In the genomic region with DNA sequence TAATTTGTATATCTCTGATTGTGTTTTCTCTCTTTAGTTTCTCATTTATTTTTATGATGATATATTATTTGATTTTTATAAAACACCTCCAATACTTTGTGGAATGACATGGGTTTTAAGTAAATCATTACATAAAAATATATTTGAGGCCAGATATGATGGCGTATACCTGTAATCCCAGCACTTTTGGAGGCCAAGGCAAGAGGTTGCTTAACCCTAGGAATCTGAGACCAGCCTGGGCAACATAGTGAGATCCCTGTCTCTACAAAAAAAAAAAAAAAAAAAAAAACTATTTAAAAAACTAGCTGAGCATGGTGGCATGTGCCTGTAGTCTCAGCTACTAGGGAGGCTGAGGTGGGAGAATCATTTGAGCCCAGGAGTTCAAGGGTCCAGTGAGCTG, we compare ENCODE assay signal across 38 cellular contexts.
"Had no signal": no experiment of that assay in that cellular context is flagged by ENCODE, and none has a peak within 500 bp of the region (broad histone marks: within the 10 kb centered on the region; RNA-seq: fewer than 3 reads in every experiment).

No MANE protein-coding gene starts in this region.

- H3K9me3 ChIP-seq: adrenal gland, ascending aorta, body of pancreas, breast epithelium had no signal

- ATAC-seq: activated naive CD4-positive, alpha-beta T cell treated with anti-CD3 and anti-CD28 coated beads, Interleukin-2, amount 50 U/mL, for 72 hours; activated naive CD8-positive, alpha-beta T cell treated with anti-CD3 and anti-CD28 coated beads, Interleukin-2, amount 50 U/mL, for 24 hours; activated T-cell treated with anti-CD3 and anti-CD28 coated beads, Interleukin-2, amount 50 U/mL, for 4 hours; activated T-cell treated with anti-CD3 and anti-CD28 coated beads, Interleukin-2, amount 50 U/mL, for 72 hours; activated T-helper 17 cell treated with anti-CD3 and anti-CD28 coated beads, Interleukin-2, amount 50 U/mL, for 72 hours; body of pancreas had no signal

- H3K36me3 ChIP-seq: adrenal gland, ascending aorta, brain microvascular endothelial cell, breast epithelium, cardiac muscle cell had no signal

- H3K4me1 Mint-ChIP-seq: activated naive CD4-positive, alpha-beta T cell treated with anti-CD3 and anti-CD28 coated beads, Interleukin-2, amount 10 ng/mL, durations not matched to agents 7 days and 5 days; activated naive CD4-positive, alpha-beta T cell treated with anti-CD3 and anti-CD28 coated beads, Interleukin-2, amount 50 U/mL, for 24 hours; activated naive CD8-positive, alpha-beta T cell treated with anti-CD3 and anti-CD28 coated beads, Interleukin-2, amount 10 ng/mL, durations not matched to agents 7 days and 5 days; activated naive CD8-positive, alpha-beta T cell treated with anti-CD3 and anti-CD28 coated beads, Interleukin-2, amount 50 U/mL, for 24 hours; activated T-helper 17 cell treated with anti-CD3 and anti-CD28 coated beads, Interleukin-2, amount 50 U/mL, for 72 hours; central memory CD8-positive, alpha-beta T cell had no signal

- H3K4me3 ChIP-seq: adrenal gland, ascending aorta, body of pancreas, breast epithelium, cardiac muscle cell had no signal

- H3K36me3 Mint-ChIP-seq: activated naive CD4-positive, alpha-beta T cell treated with anti-CD3 and anti-CD28 coated beads, Interleukin-2, amount 10 ng/mL, durations not matched to agents 7 days and 5 days; activated naive CD4-positive, alpha-beta T cell treated with anti-CD3 and anti-CD28 coated beads, Interleukin-2, amount 50 U/mL, for 24 hours; activated naive CD4-positive, alpha-beta T cell treated with anti-CD3 and anti-CD28 coated beads, Interleukin-2, amount 50 U/mL, for 72 hours; activated naive CD8-positive, alpha-beta T cell; activated naive CD8-positive, alpha-beta T cell treated with anti-CD3 and anti-CD28 coated beads for 36 hours; activated naive CD8-positive, alpha-beta T cell treated with anti-CD3 and anti-CD28 coated beads, Interleukin-2, amount 10 ng/mL, durations not matched to agents 7 days and 5 days; brain had no signal

- DNase-seq: activated effector memory CD4-positive, alpha-beta T cell treated with anti-CD3 and anti-CD28 coated beads, Interleukin-2, amount 50 U/mL, for 16 hours; activated effector memory CD4-positive, alpha-beta T cell treated with Interleukin-2 at 50 U/mL for 16 hours; activated gamma-delta T cell; activated gamma-delta T cell treated with Interleukin-2 at 50 U/mL for 16 hours; activated naive CD4-positive, alpha-beta T cell; activated naive CD4-positive, alpha-beta T cell treated with anti-CD3 and anti-CD28 coated beads for 36 hours; activated naive CD4-positive, alpha-beta T cell treated with anti-CD3 and anti-CD28 coated beads, Interleukin-2, amount 10 ng/mL, durations not matched to agents 7 days and 5 days; activated naive CD4-positive, alpha-beta T cell treated with anti-CD3 and anti-CD28 coated beads, Interleukin-2, amount 50 U/mL, for 16 hours; activated naive CD4-positive, alpha-beta T cell treated with Interleukin-2 at 50 U/mL for 16 hours; activated naive CD8-positive, alpha-beta T cell treated with anti-CD3 and anti-CD28 coated beads for 36 hours; activated naive CD8-positive, alpha-beta T cell treated with anti-CD3 and anti-CD28 coated beads, Interleukin-2, amount 10 ng/mL, durations not matched to agents 7 days and 5 days; activated naive CD8-positive, alpha-beta T cell treated with anti-CD3 and anti-CD28 coated beads, Interleukin-2, amount 50 U/mL, for 24 hours; activated T-cell treated with anti-CD3 and anti-CD28 coated beads, Interleukin-2, amount 50 U/mL, for 4 hours; activated T-cell treated with anti-CD3 and anti-CD28 coated beads, Interleukin-2, amount 50 U/mL, for 48 hours; activated T-cell treated with anti-CD3 and anti-CD28 coated beads, Interleukin-2, amount 50 U/mL, for 72 hours; adrenal gland; amniotic stem cell; amygdala; anterior cingulate cortex; aorta; body of pancreas; brain microvascular endothelial cell; caudate nucleus; central memory CD4-positive, alpha-beta T cell; cerebellar nuclear complex had no signal

- H3K27ac Mint-ChIP-seq: activated naive CD4-positive, alpha-beta T cell treated with anti-CD3 and anti-CD28 coated beads for 36 hours; activated naive CD4-positive, alpha-beta T cell treated with anti-CD3 and anti-CD28 coated beads, Interleukin-2, amount 10 ng/mL, durations not matched to agents 7 days and 5 days; activated naive CD4-positive, alpha-beta T cell treated with anti-CD3 and anti-CD28 coated beads, Interleukin-2, amount 50 U/mL, for 24 hours; activated naive CD4-positive, alpha-beta T cell treated with anti-CD3 and anti-CD28 coated beads, Interleukin-2, amount 50 U/mL, for 72 hours; activated naive CD8-positive, alpha-beta T cell; activated naive CD8-positive, alpha-beta T cell treated with anti-CD3 and anti-CD28 coated beads for 36 hours; activated naive CD8-positive, alpha-beta T cell treated with anti-CD3 and anti-CD28 coated beads, Interleukin-2, amount 10 ng/mL, durations not matched to agents 7 days and 5 days; activated naive CD8-positive, alpha-beta T cell treated with anti-CD3 and anti-CD28 coated beads, Interleukin-2, amount 50 U/mL, for 24 hours; activated T-cell treated with anti-CD3 and anti-CD28 coated beads, Interleukin-2, amount 50 U/mL, for 72 hours; activated T-helper 1 cell treated with anti-CD3 and anti-CD28 coated beads, Interleukin-12 subunit alpha, Interleukin-12 subunit beta, Interleukin-2, Interleukin-4 antibody, amounts not matched to agents 30 ng/mL and 10 ng/mL and 1 ng/mL, durations not matched to agents 14 hours and 24 hours and 36 hours; activated T-helper 17 cell treated with anti-CD3 and anti-CD28 coated beads, Interleukin-2, amount 50 U/mL, for 72 hours; activated T-helper 2 cell treated with anti-CD3 and anti-CD28 coated beads, Interferon-gamma antibody, Interleukin-2, Interleukin-4, amounts not matched to agents 10 μg/mL and 5 μg/mL and 100 μg/mL, durations not matched to agents 14 hours and 24 hours and 36 hours; brain had no signal

- FAIRE-seq: astrocyte, bronchial epithelial cell had no signal

- H3K27me3 Mint-ChIP-seq: activated naive CD4-positive, alpha-beta T cell treated with anti-CD3 and anti-CD28 coated beads, Interleukin-2, amount 10 ng/mL, durations not matched to agents 7 days and 5 days; brain had no signal

- H3K4me1 ChIP-seq: adrenal gland, ascending aorta, body of pancreas, breast epithelium had no signal

- H3K9me3 Mint-ChIP-seq: activated naive CD4-positive, alpha-beta T cell treated with anti-CD3 and anti-CD28 coated beads for 36 hours; activated naive CD4-positive, alpha-beta T cell treated with anti-CD3 and anti-CD28 coated beads, Interleukin-2, amount 10 ng/mL, durations not matched to agents 7 days and 5 days; activated naive CD4-positive, alpha-beta T cell treated with anti-CD3 and anti-CD28 coated beads, Interleukin-2, amount 50 U/mL, for 24 hours; activated naive CD4-positive, alpha-beta T cell treated with anti-CD3 and anti-CD28 coated beads, Interleukin-2, amount 50 U/mL, for 72 hours; activated naive CD8-positive, alpha-beta T cell treated with anti-CD3 and anti-CD28 coated beads for 36 hours; activated naive CD8-positive, alpha-beta T cell treated with anti-CD3 and anti-CD28 coated beads, Interleukin-2, amount 10 ng/mL, durations not matched to agents 7 days and 5 days; activated naive CD8-positive, alpha-beta T cell treated with anti-CD3 and anti-CD28 coated beads, Interleukin-2, amount 50 U/mL, for 24 hours; activated T-cell treated with anti-CD3 and anti-CD28 coated beads, Interleukin-2, amount 50 U/mL, for 4 hours; activated T-cell treated with anti-CD3 and anti-CD28 coated beads, Interleukin-2, amount 50 U/mL, for 72 hours; activated T-helper 1 cell treated with anti-CD3 and anti-CD28 coated beads, Interleukin-12 subunit alpha, Interleukin-12 subunit beta, Interleukin-2, Interleukin-4 antibody, amounts not matched to agents 30 ng/mL and 10 ng/mL and 1 ng/mL, durations not matched to agents 14 hours and 24 hours and 36 hours; activated T-helper 17 cell treated with anti-CD3 and anti-CD28 coated beads, Interleukin-2, amount 50 U/mL, for 72 hours; activated T-helper 2 cell treated with anti-CD3 and anti-CD28 coated beads, Interferon-gamma antibody, Interleukin-2, Interleukin-4, amounts not matched to agents 10 μg/mL and 5 μg/mL and 100 μg/mL, durations not matched to agents 14 hours and 24 hours and 36 hours; brain; central memory CD8-positive, alpha-beta T cell had no signal

- H3K4me3 Mint-ChIP-seq: activated naive CD4-positive, alpha-beta T cell treated with anti-CD3 and anti-CD28 coated beads for 36 hours; activated naive CD4-positive, alpha-beta T cell treated with anti-CD3 and anti-CD28 coated beads, Interleukin-2, amount 10 ng/mL, durations not matched to agents 7 days and 5 days; activated naive CD4-positive, alpha-beta T cell treated with anti-CD3 and anti-CD28 coated beads, Interleukin-2, amount 50 U/mL, for 24 hours; activated naive CD8-positive, alpha-beta T cell; activated naive CD8-positive, alpha-beta T cell treated with anti-CD3 and anti-CD28 coated beads for 36 hours; activated naive CD8-positive, alpha-beta T cell treated with anti-CD3 and anti-CD28 coated beads, Interleukin-2, amount 10 ng/mL, durations not matched to agents 7 days and 5 days; activated naive CD8-positive, alpha-beta T cell treated with anti-CD3 and anti-CD28 coated beads, Interleukin-2, amount 50 U/mL, for 24 hours; activated T-cell treated with anti-CD3 and anti-CD28 coated beads, Interleukin-2, amount 50 U/mL, for 4 hours; activated T-cell treated with anti-CD3 and anti-CD28 coated beads, Interleukin-2, amount 50 U/mL, for 72 hours; activated T-helper 1 cell treated with anti-CD3 and anti-CD28 coated beads, Interleukin-12 subunit alpha, Interleukin-12 subunit beta, Interleukin-2, Interleukin-4 antibody, amounts not matched to agents 30 ng/mL and 10 ng/mL and 1 ng/mL, durations not matched to agents 14 hours and 24 hours and 36 hours; activated T-helper 17 cell treated with anti-CD3 and anti-CD28 coated beads, Interleukin-2, amount 50 U/mL, for 72 hours; brain; central memory CD8-positive, alpha-beta T cell had no signal

- H3K27me3 ChIP-seq: adrenal gland, ascending aorta, body of pancreas, brain microvascular endothelial cell, breast epithelium, cardiac muscle cell had no signal

- H3K27ac ChIP-seq: adrenal gland, ascending aorta, body of pancreas, brain microvascular endothelial cell, breast epithelium, cardiac muscle cell had no signal
